ENCODE assay signal across 18 cellular contexts in the genomic region with DNA sequence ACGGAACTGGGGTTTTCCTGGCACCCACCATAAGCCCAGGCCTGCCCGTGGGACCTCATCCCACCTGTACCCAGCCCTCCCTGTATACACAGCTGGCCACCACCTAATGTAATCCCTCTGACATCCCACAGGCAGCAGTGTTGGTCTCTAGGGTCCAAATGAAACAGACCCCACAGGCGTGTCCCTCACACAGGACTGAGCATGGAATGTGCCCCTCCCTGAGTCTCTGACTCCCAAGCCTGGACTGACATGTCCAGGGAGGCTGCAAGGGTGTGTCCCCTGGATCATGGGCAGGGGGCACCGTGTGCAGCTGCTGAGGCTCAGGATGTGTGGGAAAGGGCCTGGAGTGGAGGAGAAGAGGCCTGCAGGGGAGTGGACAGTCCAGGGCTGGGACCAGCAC. TPM values are rescaled to one million over a fixed set of nuclear protein-coding genes. Genes with fewer than 3 reads are reported as not detected.
DNase-seq lines count a peak whose midpoint lies in the region; ATAC-seq and TF ChIP-seq lines count a peak whose summit lies in the region.
"Had no signal": no experiment of that assay in that cellular context is flagged by ENCODE, and none has a peak within 500 bp of the region (broad histone marks: within the 10 kb centered on the region; RNA-seq: fewer than 3 reads in every experiment).

No MANE protein-coding gene starts in this region.

- H3K27me3 ChIP-seq in left ventricle myocardium inferior (ENCODE audit: low read depth) (no peaks in the 10 kb centered on the region), endodermal cell (ENCODE audit: control insufficient read depth, insufficient read depth, low read length, poor library complexity, severe bottlenecking) (no peaks in the 10 kb centered on the region), psoas muscle (ENCODE audit: insufficient read depth in 3 of 3, low read length in 2 of 3) (no peaks in the 10 kb centered on the region), vagina (no peaks in the 10 kb centered on the region)

- no peak for ATAC-seq in Right ventricle myocardium superior (ENCODE audit: poor library complexity)
- no peak for ATAC-seq in psoas muscle
- ATAC-seq in sciatic nerve = no peak
- ATAC-seq: activated T-helper 17 cell treated with anti-CD3 and anti-CD28 coated beads, Interleukin-2, amount 50 U/mL, for 72 hours had no signal

- H3K4me3 Mint-ChIP-seq in endodermal cell (no peak overlapping the region), endothelial cell (ENCODE audit: unreplicated experiment) (no peak overlapping the region)
- H3K4me3 Mint-ChIP-seq: activated T-helper 17 cell treated with anti-CD3 and anti-CD28 coated beads, Interleukin-2, amount 50 U/mL, for 72 hours; dendritic cell treated with granulocyte-macrophage colony-stimulating factor and Interleukin-4, amounts not matched to agents 40 ng/mL and 50 ng/mL, for 4 days had no signal

- TF ChIP-seq POLR2A in vagina (IDR thresholded peaks at IDR 0.05) = no peak

- H3K4me3 ChIP-seq in left ventricle myocardium inferior (no peak overlapping the region), endodermal cell (ENCODE audit: low read length) (no peak overlapping the region), psoas muscle (no peak overlapping the region), vagina (no peak overlapping the region)
- H3K4me3 ChIP-seq: lung, smooth muscle cell had no signal

- intact Hi-C loops in left ventricle myocardium inferior (cut with micrococcal nuclease) (no loop called here), Right ventricle myocardium superior (cut with DNase I) (no loop called here), psoas muscle (cut with DNase I) (no loop called here), vagina (cut with DNase I) (no loop called here), sciatic nerve (cut with DNase I) (no loop called here)

- no peaks in the 10 kb centered on the region for H3K9me3 Mint-ChIP-seq in endodermal cell
- H3K9me3 Mint-ChIP-seq in endothelial cell (ENCODE audit: unreplicated experiment) = no peaks in the 10 kb centered on the region
- H3K9me3 Mint-ChIP-seq: activated T-helper 17 cell treated with anti-CD3 and anti-CD28 coated beads, Interleukin-2, amount 50 U/mL, for 72 hours; dendritic cell treated with granulocyte-macrophage colony-stimulating factor and Interleukin-4, amounts not matched to agents 40 ng/mL and 50 ng/mL, for 4 days had no signal

- H3K27ac Mint-ChIP-seq in endodermal cell = no peak overlapping the region
- no peak overlapping the region for H3K27ac Mint-ChIP-seq in endothelial cell (ENCODE audit: unreplicated experiment)
- H3K27ac Mint-ChIP-seq: activated T-helper 17 cell treated with anti-CD3 and anti-CD28 coated beads, Interleukin-2, amount 50 U/mL, for 72 hours; dendritic cell treated with granulocyte-macrophage colony-stimulating factor and Interleukin-4, amounts not matched to agents 40 ng/mL and 50 ng/mL, for 4 days had no signal

- H3K9ac ChIP-seq in endodermal cell (ENCODE audit: extremely low read depth, low read length, poor library complexity, severe bottlenecking) = no peak overlapping the region
- H3K9ac ChIP-seq: KMS-11 had no signal

- H3K36me3 Mint-ChIP-seq in endodermal cell (ENCODE audit: low read depth) (no peaks in the 10 kb centered on the region), endothelial cell (ENCODE audit: low read depth, unreplicated experiment) (no peaks in the 10 kb centered on the region)

- H3K27ac ChIP-seq in left ventricle myocardium inferior (replicated peaks) = peak overlapping the region; percentile 88
- H3K27ac ChIP-seq in endodermal cell (ENCODE audit: low read depth, low read length) = peak overlapping the region; percentile 80
- peak overlapping the region; percentile 53 for H3K27ac ChIP-seq in psoas muscle
- H3K27ac ChIP-seq in vagina = peak overlapping the region; percentile 66
- H3K27ac ChIP-seq: HL-60, KMS-11 had no signal

- 88 to 100% methylated on average over 2 to 4 of the region's 4 CpGs for WGBS in endodermal cell (ENCODE audit: insufficient coverage in 1 of 2, insufficient read length in 1 of 2), 2 experiments
- WGBS in psoas muscle, 3 donors = 33 to 61% (median 35%) methylated on average over 3 to 4 of the region's 4 CpGs

- H3K4me1 ChIP-seq in left ventricle myocardium inferior (peaks cover 99% of the 10 kb centered on the region), endodermal cell (ENCODE audit: control insufficient read depth, insufficient read depth, low read length) (no peaks in the 10 kb centered on the region), psoas muscle (peaks cover 70% of the 10 kb centered on the region), vagina (peaks cover 97% of the 10 kb centered on the region)

- H3K36me3 ChIP-seq in left ventricle myocardium inferior (peaks cover 74% of the 10 kb centered on the region), endodermal cell (ENCODE audit: control insufficient read depth, insufficient read depth, low read length) (no peaks in the 10 kb centered on the region), psoas muscle (ENCODE audit: insufficient read depth in 1 of 2, low read depth in 1 of 2) (peaks cover 4 to 61% of the 10 kb centered on the region in 2 donors), vagina (peaks cover 0 to 50% of the 10 kb centered on the region in 2 donors)

- DNase-seq in left ventricle myocardium inferior (no peak), Right ventricle myocardium superior (no peak), endodermal cell (no peak), psoas muscle (no peak), vagina (ENCODE audit: extremely low spot score in 2 of 2) (no peak), endothelial cell (ENCODE audit: low spot score) (no peak), SIG-M5 treated with dmso at 0.1 percent for 504 hours (lab: John Stamatoyannopoulos, UW; ENCODE audit: unreplicated experiment) (no peak), sciatic nerve (ENCODE audit: low spot score) (no peak)
- DNase-seq: aorta; NCI-H1417; NCI-H226; stimulated activated naive CD4-positive, alpha-beta T cell treated with Interleukin-2 at 50 U/mL for 16 hours had no signal

- H3K9me3 ChIP-seq in left ventricle myocardium inferior (replicated peaks) (no peaks in the 10 kb centered on the region), endodermal cell (ENCODE audit: control insufficient read depth, low read length) (no peaks in the 10 kb centered on the region), psoas muscle (no peaks in the 10 kb centered on the region), vagina (no peaks in the 10 kb centered on the region)

- H3K27me3 Mint-ChIP-seq in endodermal cell (ENCODE audit: insufficient read depth) = no peaks in the 10 kb centered on the region
- peaks cover 6% of the 10 kb centered on the region for H3K27me3 Mint-ChIP-seq in endothelial cell (ENCODE audit: unreplicated experiment)
- H3K27me3 Mint-ChIP-seq: activated T-helper 17 cell treated with anti-CD3 and anti-CD28 coated beads, Interleukin-2, amount 50 U/mL, for 72 hours; dendritic cell treated with granulocyte-macrophage colony-stimulating factor and Interleukin-4, amounts not matched to agents 40 ng/mL and 50 ng/mL, for 4 days had no signal

- TF ChIP-seq CTCF in left ventricle myocardium inferior (IDR thresholded peaks at IDR 0.05; ENCODE audit: borderline replicate concordance) (no peak), endodermal cell (conservative IDR thresholded peaks at IDR 0.05) (peak; percentile 31), psoas muscle (IDR thresholded peaks at IDR 0.05) (no peak), vagina (IDR thresholded peaks at IDR 0.05) (no peak), endothelial cell (IDR thresholded peaks at IDR 0.05; ENCODE audit: unreplicated experiment) (no peak)

- no peaks in the 10 kb centered on the region for H3K4me1 Mint-ChIP-seq in endodermal cell
- H3K4me1 Mint-ChIP-seq in endothelial cell (ENCODE audit: unreplicated experiment) = no peaks in the 10 kb centered on the region
- H3K4me1 Mint-ChIP-seq: activated T-helper 17 cell treated with anti-CD3 and anti-CD28 coated beads, Interleukin-2, amount 50 U/mL, for 72 hours had no signal

RNA-seq across cellular contexts. Expression of a gene that starts 50.6 kb away (rescaled TPM):
- total RNA-seq in left ventricle myocardium inferior = 101 TPM
- 66.1 TPM for total RNA-seq in Right ventricle myocardium superior
- total RNA-seq in endodermal cell = 10 to 100 TPM; 15.4 to 18.6 TPM
- polyA plus RNA-seq in endodermal cell (2013, experiment 1 of 2) = 5.9 TPM
- 5.1 TPM for polyA plus RNA-seq in endodermal cell (2013, experiment 2 of 2)
- 10 to 100 TPM; 37.3 to 55.8 (median 46.2) TPM for total RNA-seq in psoas muscle
- 10 to 100 TPM; 11.0 to 30.6 (median 12.1) TPM for polyA plus RNA-seq in psoas muscle
- total RNA-seq in vagina = 13.5 TPM
- 12.6 TPM for total RNA-seq in endothelial cell (ENCODE audit: unreplicated experiment)
- total RNA-seq in sciatic nerve = 39.2 TPM
